In genomic region chr3:40911928-40912327, GRCh38 we compare ENCODE assay signal across 16 cellular contexts.
A peak's percentile ranks its signal among the peaks of the same experiment; 100 is the strongest.
DNase-seq lines count a peak whose midpoint lies in the region; ATAC-seq and TF ChIP-seq lines count a peak whose summit lies in the region.
"Had no signal": no experiment of that assay in that cellular context is flagged by ENCODE, and none has a peak within 500 bp of the region (broad histone marks: within the 10 kb centered on the region; RNA-seq: fewer than 3 reads in every experiment).

No MANE protein-coding gene starts in this region.

- 92 to 100% (median 95%) methylated on average over 1 of the region's 1 CpG for WGBS in heart left ventricle, 4 donors

- peak; percentile 59 for ATAC-seq in GM18502 (IDR thresholded peaks at IDR 0.05; ENCODE audit: poor library complexity, unreplicated experiment)
- ATAC-seq in GM19467 (IDR thresholded peaks at IDR 0.05; ENCODE audit: unreplicated experiment) = peak; percentile 58
- peak; percentile 73 for ATAC-seq in HG03354 (IDR thresholded peaks at IDR 0.05; ENCODE audit: poor library complexity, severe bottlenecking, unreplicated experiment)
- no peak for ATAC-seq in GM21390 (IDR thresholded peaks at IDR 0.05; ENCODE audit: unreplicated experiment)
- ATAC-seq in heart left ventricle = no peak
- ATAC-seq: CD8-positive, alpha-beta T cell had no signal

- no peak for TF ChIP-seq POLR2A in heart left ventricle (IDR thresholded peaks at IDR 0.05)

- H3K4me3 ChIP-seq in heart left ventricle = no peak overlapping the region
- H3K4me3 ChIP-seq: tibial nerve had no signal

- H3K27ac ChIP-seq in heart left ventricle = no peak overlapping the region
- H3K27ac ChIP-seq: KMS-11, tibial nerve had no signal

- intact Hi-C loops in posterior vena cava (cut with DNase I) = no loop called here
- intact Hi-C loops in heart left ventricle (cut with DNase I) = loop anchor here in 1 of 10 donors (10.0 kb wide), 1 partner anchor 1477 kb away; no protein-coding TSS in a partner anchor

- no peaks in the 10 kb centered on the region for H3K27me3 ChIP-seq in heart left ventricle
- H3K27me3 ChIP-seq: tibial nerve had no signal

- H3K36me3 ChIP-seq in heart left ventricle = no peaks in the 10 kb centered on the region
- H3K36me3 ChIP-seq: tibial nerve had no signal

- peak; percentile 60 for DNase-seq in kidney tubule cell (ENCODE audit: low spot score)
- no peak for DNase-seq in SKM-1 (lab: John Stamatoyannopoulos, UW; ENCODE audit: unreplicated experiment)
- DNase-seq in posterior vena cava (ENCODE audit: low spot score) = no peak
- no peak for DNase-seq in heart left ventricle
- DNase-seq: activated CD4-positive, alpha-beta T cell treated with anti-CD3 and anti-CD28 coated beads, Interleukin-2, amount 50 U/mL, for 1 hour; CD8-positive, alpha-beta T cell; effector memory CD4-positive, alpha-beta T cell; NCI-H345; SIG-M5; stimulated activated CD4-positive, alpha-beta T cell treated with anti-CD3 and anti-CD28 coated beads, Interleukin-4, amount 100 ng/mL, for 24 hours had no signal

- no peak for TF ChIP-seq CTCF in heart left ventricle (IDR thresholded peaks at IDR 0.05)

- H3K9me3 ChIP-seq in heart left ventricle = no peaks in the 10 kb centered on the region
- H3K9me3 ChIP-seq: tibial nerve had no signal

- no peaks in the 10 kb centered on the region for H3K4me1 ChIP-seq in heart left ventricle
- H3K4me1 ChIP-seq: tibial nerve had no signal

Comparison
In these comparisons a context has a peak if more than half of its experiments do, and no peak if none do; other contexts are left out.
1. ATAC-seq: peak in GM18502 (single experiment), GM19467 (single experiment) and HG03354 (single experiment); none in GM21390 (single experiment) and heart left ventricle (0 of 4).